Comparison of ENCODE assay signal across 9 cellular contexts in genomic region chr1:221778535-221779142, GRCh38. TPM values are rescaled to one million over a fixed set of nuclear protein-coding genes. Genes with fewer than 3 reads are reported as not detected.
DNase-seq lines count a peak whose midpoint lies in the region; ATAC-seq, FAIRE-seq and TF ChIP-seq lines count a peak whose summit lies in the region.
"Had no signal": no experiment of that assay in that cellular context is flagged by ENCODE, and none has a peak within 500 bp of the region (broad histone marks: within the 10 kb centered on the region; RNA-seq: fewer than 3 reads in every experiment).

No MANE protein-coding gene starts in this region.

- no peaks in the 10 kb centered on the region for H3K36me3 ChIP-seq in K562 (ENCODE audit: control insufficient read depth, insufficient read depth, low read length)
- H3K36me3 ChIP-seq: heart right ventricle had no signal

- H2AFZ ChIP-seq in K562 (ENCODE audit: low read depth, low read length) = no peak overlapping the region

- TF ChIP-seq EP300 in K562 (IDR thresholded peaks at IDR 0.05; ENCODE audit: low read length) = no peak

- no peak overlapping the region for H3K27ac ChIP-seq in K562 (ENCODE audit: extremely low read depth, low read depth, low read length)

- no peak overlapping the region for H3K4me3 ChIP-seq in K562
- H3K4me3 ChIP-seq: heart right ventricle had no signal

- H3K4me3 Mint-ChIP-seq in WTC11 = no peak overlapping the region

- H3K9ac ChIP-seq in K562 (ENCODE audit: insufficient read depth in 1 of 2, low read depth in 2 of 2, low read length in 2 of 2) = no peak overlapping the region

- WGBS in K562 (ENCODE audit: insufficient coverage, low coverage, missing lambda C conversion rate) = 28% methylated on average over 8 of the region's 8 CpGs

- H4K20me1 ChIP-seq in K562 (replicated peaks; ENCODE audit: control insufficient read depth, insufficient read depth, low read length) = no peaks in the 10 kb centered on the region

- POLR2A ChIA-PET in K562 (lab: Yijun Ruan, JAX) = interaction anchor here (1.4 kb wide), 1 partner anchor 12 kb away, joined by 3 read pairs; no protein-coding TSS in a partner anchor
- POLR2A ChIA-PET in WTC11 (lab: Charles Lee) = no interaction called here

- DNase-seq in Kasumi-1 (lab: John Stamatoyannopoulos, UW) = peak; percentile 4 to 12
- DNase-seq in K562 (ENCODE audit: extremely low read depth in 1 of 4, low spot score in 3 of 4) = no peak
- DNase-seq in omental fat pad (ENCODE audit: low spot score) = no peak
- no peak for DNase-seq in NCI-H2029 (lab: John Stamatoyannopoulos, UW)
- DNase-seq in WTC11 (ENCODE audit: low spot score) = no peak
- DNase-seq in GM10266 (ENCODE audit: extremely low spot score) = no peak
- DNase-seq: heart right ventricle had no signal

- H3K4me2 ChIP-seq in K562 (ENCODE audit: insufficient read depth, low read length) = no peak overlapping the region

- BruUV-seq in K562 (replicated peaks; lab: Mats Ljungman, UMichigan) = no TSS peak

- TF ChIP-seq RAD21 in K562 (CRISPR knock-in tag; conservative IDR thresholded peaks at IDR 0.05 in 1 of 2, IDR thresholded peaks at IDR 0.05 in 1 of 2) = no peak

- CTCF ChIA-PET in K562 (lab: Yijun Ruan, JAX; ENCODE audit: low intra/inter-chr PET ratio) = no interaction called here
- CTCF ChIA-PET in WTC11 (lab: Charles Lee) = no interaction called here

- TF ChIP-seq POLR2A in K562 (conservative IDR thresholded peaks at IDR 0.05) = no peak

- H3K36me3 Mint-ChIP-seq in WTC11 = no peaks in the 10 kb centered on the region

- ATAC-seq in GM18502 (IDR thresholded peaks at IDR 0.05; ENCODE audit: poor library complexity, unreplicated experiment) = peak; percentile 37
- peak; percentile 33 for ATAC-seq in GM21529 (IDR thresholded peaks at IDR 0.05; ENCODE audit: unreplicated experiment)
- ATAC-seq in K562 = no peak
- ATAC-seq in omental fat pad (ENCODE audit: low FRiP score) = no peak
- no peak for ATAC-seq in WTC11

- no peaks in the 10 kb centered on the region for H3K9me3 ChIP-seq in K562 (replicated peaks; ENCODE audit: control insufficient read depth, insufficient read depth, low read depth, low read length)
- H3K9me3 ChIP-seq: heart right ventricle had no signal

- no peaks in the 10 kb centered on the region for H3K79me2 ChIP-seq in K562 (ENCODE audit: control insufficient read depth, insufficient read depth, low read length)

- TF ChIP-seq CTCF in K562 (IDR thresholded peaks at IDR 0.05 in 2 of 3, conservative IDR thresholded peaks at IDR 0.05 in 1 of 3; ENCODE audit: insufficient read depth in 2 of 3, low read depth in 1 of 3, low read length in 3 of 3) (no peak), omental fat pad (IDR thresholded peaks at IDR 0.05) (no peak), WTC11 (IDR thresholded peaks at IDR 0.05) (no peak), GM10266 (IDR thresholded peaks at IDR 0.05; ENCODE audit: control insufficient read depth, insufficient read depth, low read depth, missing control alignments) (no peak)

- no peaks in the 10 kb centered on the region for H3K9me1 ChIP-seq in K562 (ENCODE audit: control insufficient read depth, insufficient read depth, low read length)

- H3K27me3 ChIP-seq in K562 (ENCODE audit: control insufficient read depth in 2 of 2, insufficient read depth in 2 of 2, low read length in 2 of 2) = no peaks in the 10 kb centered on the region; a peak in 1 of 5 replicates
- H3K27me3 ChIP-seq: heart right ventricle had no signal

- no peaks in the 10 kb centered on the region for H3K9me3 Mint-ChIP-seq in WTC11

- peaks cover 16% of the 10 kb centered on the region for H3K4me1 Mint-ChIP-seq in WTC11

- FAIRE-seq in K562 (lab: Jason Lieb, UNC) = no peak

- H3K27me3 Mint-ChIP-seq in WTC11 (ENCODE audit: low read depth) = no peaks in the 10 kb centered on the region

- peaks cover 0 to 14% of the 10 kb centered on the region in 2 experiments; a peak in 2 of 5 replicates for H3K4me1 ChIP-seq in K562 (replicated peaks in 1 of 2; ENCODE audit: control insufficient read depth in 2 of 2, insufficient read depth in 2 of 2, low read length in 2 of 2)

- intact Hi-C loops in K562 (cut with micrococcal nuclease) = no loop called here

- H3K27ac Mint-ChIP-seq in WTC11 = no peak overlapping the region

- in situ Hi-C loops in K562 (cut with MboI) = no loop called here

TF ChIP-seq in K562, 482 proteins besides CTCF, POLR2A, EP300 and RAD21:
- TF ChIP-seq ZNF184 (CRISPR knock-in tag; IDR thresholded peaks at IDR 0.05) = no peak
- peak; percentile 45; the same call in 1 of the 2 replicates for TF ChIP-seq ZKSCAN1 (IDR thresholded peaks at IDR 0.05; ENCODE audit: low read depth, low read length)

TF ChIP-seq in WTC11, 78 proteins besides CTCF, POLR2A, EP300 and RAD21:
- TF ChIP-seq PRRX2 (CRISPR knock-in tag; IDR thresholded peaks at IDR 0.05) (no peak), ZNF317 (CRISPR knock-in tag; IDR thresholded peaks at IDR 0.05; ENCODE audit: borderline replicate concordance, low read depth) (no peak), NFATC4 (CRISPR knock-in tag; IDR thresholded peaks at IDR 0.05) (no peak), AR (CRISPR knock-in tag; IDR thresholded peaks at IDR 0.05) (no peak), SMAD3 (CRISPR knock-in tag; IDR thresholded peaks at IDR 0.05; ENCODE audit: borderline replicate concordance) (no peak), RELA (CRISPR knock-in tag; IDR thresholded peaks at IDR 0.05; ENCODE audit: borderline replicate concordance) (no peak), HMGA2 (CRISPR knock-in tag; IDR thresholded peaks at IDR 0.05) (no peak), TP53 (CRISPR knock-in tag; IDR thresholded peaks at IDR 0.05) (no peak)

RNA-seq across cellular contexts. Expression of gene DUSP10, which starts 36.8 kb away (rescaled TPM):
- total RNA-seq in K562 (2011; cell fraction: chromatin; rRNA removed; ENCODE audit: low replicate concordance) = 5.0 and 6.0 TPM in 2 replicates
- total RNA-seq in K562 (2011; cell fraction: nucleolus; rRNA removed) = 3.9 and 4.0 TPM in 2 replicates
- 3.6 and 4.4 TPM in 2 replicates for total RNA-seq in K562 (2011; cell fraction: nucleoplasm; rRNA removed)
- total RNA-seq in K562 (2014; rRNA removed) (6.6 and 7.3 TPM in 2 replicates), K562 (2014; rRNA removed; fragmentation: Illumina TruSeq; extraction: Trizol) (6.3 and 7.6 TPM in 2 replicates), K562 (2015; rRNA removed; fragmentation: Illumina TruSeq; extraction: Trizol) (7.0 and 7.8 TPM in 2 replicates), K562 (2021) (5.9 and 6.1 TPM in 2 replicates), omental fat pad (10 to 100 TPM in 2 of 4 donors, 1 to 10 TPM in 2; 3.1 to 13.0 (median 10.2) TPM), WTC11 (2021) (1.6 to 2.2 TPM (median 2.0 TPM) in 3 replicates)
- polyA plus RNA-seq in K562 (2011; rRNA removed) (1.7 and 3.1 TPM in 2 replicates), K562 (2014; fragmentation: Illumina TruSeq; extraction: Trizol) (6.2 and 8.3 TPM in 2 replicates), K562 (2014; fragmentation: Nextera tagmentation; extraction: Ambion mirVana) (1 to 10 TPM; 3.8 to 5.5 TPM), K562 (2014; rRNA removed) (5.4 and 6.6 TPM in 2 replicates)
- polyA plus RNA-seq in K562 (2011; cell fraction: cytosol; rRNA removed) = 3.6 and 4.4 TPM in 2 replicates
- 3.0 and 4.0 TPM in 2 replicates for polyA plus RNA-seq in K562 (2011; cell fraction: nucleus; rRNA removed)
- polyA plus RNA-seq in K562 (2012) = 5.8 and 10.6 TPM in 2 replicates
- polyA minus RNA-seq in K562 (2011; rRNA and poly(A)+ RNA removed) = 4.8 and 6.1 TPM in 2 replicates
- 1.0 and 1.4 TPM in 2 replicates for polyA minus RNA-seq in K562 (2011; cell fraction: cytosol; rRNA and poly(A)+ RNA removed)
- polyA minus RNA-seq in K562 (2011; cell fraction: nucleus; rRNA and poly(A)+ RNA removed) = 4.8 and 8.7 TPM in 2 replicates

Comparison
In these comparisons a context has a peak if more than half of its experiments do, and no peak if none do; other contexts are left out.
1. ATAC-seq: peak in GM18502 (single experiment) and GM21529 (single experiment); none in K562 (single experiment), omental fat pad (single experiment) and WTC11 (single experiment).
2. DNase-seq: peak in Kasumi-1 (2 of 2); none in K562 (0 of 4), omental fat pad (single experiment), NCI-H2029 (single experiment), WTC11 (single experiment) and GM10266 (single experiment).